Comparison of ENCODE assay signal across 8 cellular contexts in the genomic region with DNA sequence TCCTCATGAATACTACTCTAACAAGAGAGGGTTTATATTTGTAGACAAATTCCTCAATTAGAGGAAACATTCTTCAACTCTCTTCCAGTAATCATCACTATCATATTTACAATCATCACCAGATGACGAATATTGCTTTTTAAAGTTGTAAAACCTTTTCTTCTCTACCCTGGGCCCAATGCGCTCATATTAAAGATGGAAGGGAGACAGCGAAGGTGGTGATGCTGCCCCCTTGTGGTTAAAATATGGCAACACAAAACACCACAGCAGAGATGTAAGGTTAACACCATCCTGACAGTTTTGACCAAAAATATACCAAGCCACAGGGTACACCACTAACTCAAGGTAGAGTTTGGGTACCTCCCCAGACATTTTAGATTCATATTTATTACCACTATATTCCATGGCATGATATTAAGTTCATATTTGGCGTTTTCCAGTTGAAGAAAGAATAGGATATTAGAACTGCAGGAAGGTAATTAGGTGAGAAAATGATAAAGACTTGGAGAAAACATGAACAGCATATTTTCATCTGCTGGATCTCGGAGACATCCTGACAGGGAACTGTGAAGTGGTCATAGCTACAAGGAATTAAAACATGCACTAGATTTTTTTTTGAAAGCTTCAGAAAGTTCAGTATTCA.
DNase-seq lines count a peak whose midpoint lies in the region; ATAC-seq and TF ChIP-seq lines count a peak whose summit lies in the region.
"Had no signal": no experiment of that assay in that cellular context is flagged by ENCODE, and none has a peak within 500 bp of the region (broad histone marks: within the 10 kb centered on the region; RNA-seq: fewer than 3 reads in every experiment).

No MANE protein-coding gene starts in this region.

- ATAC-seq in GM21786 (IDR thresholded peaks at IDR 0.05; ENCODE audit: unreplicated experiment) = peak; percentile 54
- ATAC-seq in activated naive CD8-positive, alpha-beta T cell treated with anti-CD3 and anti-CD28 coated beads, Interleukin-2, amount 50 U/mL, for 24 hours = no peak

- H2AFZ ChIP-seq in OCI-LY7 (ENCODE audit: low read length) = no peak overlapping the region

- TF ChIP-seq CTCF in OCI-LY7 (conservative IDR thresholded peaks at IDR 0.05; ENCODE audit: low read length) = peak; percentile 85

- H3K4me2 ChIP-seq in OCI-LY7 (ENCODE audit: low read length) = peak overlapping the region; percentile 26

- no peaks in the 10 kb centered on the region for H3K9me2 ChIP-seq in OCI-LY7 (ENCODE audit: insufficient read depth, low read length)

- no peaks in the 10 kb centered on the region; the same call in 1 of the 2 replicates for H4K20me1 ChIP-seq in OCI-LY7 (ENCODE audit: insufficient read depth, low read length)

- no peak overlapping the region for H3K4me3 ChIP-seq in OCI-LY7 (ENCODE audit: low read depth, low read length, poor library complexity, severe bottlenecking)

- no peak overlapping the region for H3K27ac ChIP-seq in OCI-LY7 (ENCODE audit: low read depth, low read length, poor library complexity, severe bottlenecking)

- peaks cover 4% of the 10 kb centered on the region for H3K36me3 Mint-ChIP-seq in activated naive CD8-positive, alpha-beta T cell treated with anti-CD3 and anti-CD28 coated beads, Interleukin-2, amount 50 U/mL, for 24 hours (ENCODE audit: low read depth)
- H3K36me3 Mint-ChIP-seq: activated naive CD8-positive, alpha-beta T cell had no signal

- H3K4me1 Mint-ChIP-seq in activated naive CD8-positive, alpha-beta T cell treated with anti-CD3 and anti-CD28 coated beads, Interleukin-2, amount 50 U/mL, for 24 hours = peaks cover 19% of the 10 kb centered on the region

- H3K79me2 ChIP-seq in OCI-LY7 (ENCODE audit: insufficient read depth, low read depth, low read length) = peaks cover 20% of the 10 kb centered on the region; the same call in 1 of the 2 replicates

- H3K4me3 Mint-ChIP-seq in activated naive CD8-positive, alpha-beta T cell treated with anti-CD3 and anti-CD28 coated beads, Interleukin-2, amount 50 U/mL, for 24 hours = no peak overlapping the region
- H3K4me3 Mint-ChIP-seq: activated naive CD8-positive, alpha-beta T cell had no signal

- intact Hi-C loops in OCI-LY7 (cut with micrococcal nuclease; ENCODE audit: unreplicated experiment) = loop anchor here (5.0 kb wide), 1 partner anchor 124 kb away; no protein-coding TSS in a partner anchor

- no peak overlapping the region for H3K27ac Mint-ChIP-seq in activated naive CD8-positive, alpha-beta T cell treated with anti-CD3 and anti-CD28 coated beads, Interleukin-2, amount 50 U/mL, for 24 hours

- no peaks in the 10 kb centered on the region for H3K27me3 Mint-ChIP-seq in activated naive CD8-positive, alpha-beta T cell treated with anti-CD3 and anti-CD28 coated beads, Interleukin-2, amount 50 U/mL, for 24 hours
- H3K27me3 Mint-ChIP-seq: activated naive CD8-positive, alpha-beta T cell had no signal

- H3K4me1 ChIP-seq in OCI-LY7 (ENCODE audit: insufficient read depth, low read length, poor library complexity, severe bottlenecking) = peaks cover 24% of the 10 kb centered on the region

- CTCF ChIA-PET in OCI-LY7 (lab: Charles Lee; ENCODE audit: unreplicated experiment) = no interaction called here

- DNase-seq in EL (peak; percentile 47), OCI-LY7 (ENCODE audit: low spot score) (peak; percentile 54), iPS-NIHi7 (ENCODE audit: extremely low spot score) (peak; percentile 56), DMS79 (lab: John Stamatoyannopoulos, UW) (no peak)
- DNase-seq in activated naive CD8-positive, alpha-beta T cell treated with anti-CD3 and anti-CD28 coated beads, Interleukin-2, amount 50 U/mL, for 24 hours = peak; percentile 22
- DNase-seq in stimulated activated CD4-positive, alpha-beta T cell treated with anti-CD3 and anti-CD28 coated beads, TNF-alpha, amount 100 ng/mL, for 48 hours (ENCODE audit: low read depth in 3 of 3) = peak in 2 of 3 donors; percentile 15 to 39

- BruUV-seq in OCI-LY7 (replicated peaks; lab: Mats Ljungman, UMichigan) = no TSS peak

- no peaks in the 10 kb centered on the region for H3K9me3 Mint-ChIP-seq in activated naive CD8-positive, alpha-beta T cell treated with anti-CD3 and anti-CD28 coated beads, Interleukin-2, amount 50 U/mL, for 24 hours

- H3K36me3 ChIP-seq in OCI-LY7 (ENCODE audit: insufficient read depth, low read length) = peaks cover 23% of the 10 kb centered on the region

- POLR2A ChIA-PET in OCI-LY7 (lab: Charles Lee) = interaction anchor here (1.3 kb wide), 1 partner anchor 15 kb away, joined by 3 read pairs; no protein-coding TSS in a partner anchor

- no peaks in the 10 kb centered on the region for H3K9me3 ChIP-seq in OCI-LY7 (ENCODE audit: low read length)
